ENCODE assay signal across 9 cellular contexts in genomic region chr17:5583426-5584382, GRCh38. TPM values are rescaled to one million over a fixed set of nuclear protein-coding genes. Genes with fewer than 3 reads are reported as not detected.
DNase-seq lines count a peak whose midpoint lies in the region; ATAC-seq and TF ChIP-seq lines count a peak whose summit lies in the region.
"Had no signal": no experiment of that assay in that cellular context is flagged by ENCODE, and none has a peak within 500 bp of the region (broad histone marks: within the 10 kb centered on the region; RNA-seq: fewer than 3 reads in every experiment).

No MANE protein-coding gene starts in this region.

- 51 to 61% methylated on average over 21 of the region's 21 CpGs for WGBS in heart right ventricle, 2 donors

- H3K36me3 ChIP-seq in heart right ventricle: peaks cover 0 to 35% (median 4%) of the 10 kb centered on the region in 9 donors

- no peaks in the 10 kb centered on the region for H3K27me3 Mint-ChIP-seq in activated B cell treated with CpG ODN at 0.5 μM for 24 hours

- DNase-seq in AG08396 (ENCODE audit: low spot score): peak; percentile 45
- no peak for DNase-seq in activated B cell treated with CpG ODN at 0.5 μM for 24 hours
- DNase-seq in heart right ventricle: peak; percentile 22 to 34
- peak; percentile 31 for DNase-seq in stromal cell of bone marrow (ENCODE audit: low read depth)
- no peak for DNase-seq in DMS153 (lab: John Stamatoyannopoulos, UW)
- no peak for DNase-seq in NAMALWA (ENCODE audit: low spot score)

- H3K9me3 Mint-ChIP-seq in activated B cell treated with CpG ODN at 0.5 μM for 24 hours: peaks cover 6% of the 10 kb centered on the region

- POLR2A ChIA-PET in activated B cell treated with CpG ODN at 0.5 μM for 24 hours (lab: Charles Lee): interaction anchor here (1.1 to 1.4 kb wide), 2 partner anchors 97 to 1441 kb away, joined by 3 to 5 read pairs; partner anchors contain the start of genes CYB5D2, MIS12 and ZZEF1

- CTCF ChIA-PET in activated B cell treated with CpG ODN at 0.5 μM for 24 hours (lab: Charles Lee): interaction anchor here (1.3 to 1.8 kb wide), 4 partner anchors 9 to 852 kb away, joined by 3 to 9 read pairs (median 6); no protein-coding TSS in a partner anchor

- peak overlapping the region; percentile 74 to 96 (median 91) for H3K27ac ChIP-seq in heart right ventricle

- no peak for TF ChIP-seq CTCF in activated B cell treated with CpG ODN at 0.5 μM for 24 hours (IDR thresholded peaks at IDR 0.05)
- TF ChIP-seq CTCF in heart right ventricle (IDR thresholded peaks at IDR 0.05): no peak

- H3K4me3 Mint-ChIP-seq in activated B cell treated with CpG ODN at 0.5 μM for 24 hours: peak overlapping the region; percentile 92

- peaks cover 10 to 56% (median 42%) of the 10 kb centered on the region in 9 donors for H3K4me1 ChIP-seq in heart right ventricle
- H3K4me1 ChIP-seq: body of pancreas had no signal

- peak overlapping the region; percentile 93 for H3K27ac Mint-ChIP-seq in activated B cell treated with CpG ODN at 0.5 μM for 24 hours

- ATAC-seq in GM21619 (IDR thresholded peaks at IDR 0.05; ENCODE audit: unreplicated experiment): peak; percentile 3
- ATAC-seq in activated B cell treated with CpG ODN at 0.5 μM for 24 hours (ENCODE audit: low read depth): peak; percentile 14
- ATAC-seq in heart right ventricle: peak; percentile 22 to 54 (median 50)
- ATAC-seq in GM21367 (IDR thresholded peaks at IDR 0.05; ENCODE audit: unreplicated experiment): no peak

- H3K36me3 Mint-ChIP-seq in activated B cell treated with CpG ODN at 0.5 μM for 24 hours (ENCODE audit: low read depth): peaks cover 41% of the 10 kb centered on the region

- H3K4me1 Mint-ChIP-seq in activated B cell treated with CpG ODN at 0.5 μM for 24 hours: peaks cover 68% of the 10 kb centered on the region

- peaks cover 0 to 4% (median 0%) of the 10 kb centered on the region in 11 donors for H3K9me3 ChIP-seq in heart right ventricle
- H3K9me3 ChIP-seq: body of pancreas had no signal

- intact Hi-C loops in activated B cell treated with CpG ODN at 0.5 μM for 24 hours (cut with micrococcal nuclease): loop anchor here (10.0 kb wide), 1 partner anchor 1061 kb away; the partner anchor contains the start of genes KIAA0753 and TXNDC17
- intact Hi-C loops in heart right ventricle (cut with DNase I): loop anchor here in 1 of 10 donors (10.0 kb wide), 1 partner anchor 481 kb away; no protein-coding TSS in a partner anchor

- no peaks in the 10 kb centered on the region for H3K27me3 ChIP-seq in heart right ventricle
- H3K27me3 ChIP-seq: body of pancreas had no signal

- H3K4me3 ChIP-seq in heart right ventricle: peak overlapping the region; percentile 36 to 71 (median 63)

RNA-seq across cellular contexts. Expression of gene NLRP1, which starts 0.6 kb away (rescaled TPM):
- 35.5 and 40.4 TPM in 2 replicates for total RNA-seq in activated B cell treated with CpG ODN at 0.5 μM for 24 hours
- 10 to 100 TPM in 2 of 10 donors, 1 to 10 TPM in 8; 4.9 to 11.3 (median 7.6) TPM for total RNA-seq in heart right ventricle
- 10 to 100 TPM in 1 of 2 donors, 1 to 10 TPM in 1; 6.2 to 34.3 TPM for polyA plus RNA-seq in heart right ventricle

Comparison
In these comparisons a context has a peak if more than half of its experiments do, and no peak if none do; other contexts are left out.
1. DNase-seq: peak in AG08396 (single experiment), heart right ventricle (2 of 2) and stromal cell of bone marrow (single experiment); none in activated B cell treated with CpG ODN at 0.5 μM for 24 hours (single experiment), DMS153 (single experiment) and NAMALWA (single experiment).